Comparison of ENCODE assay signal across 2 cellular contexts in genomic region chr19:10898633-10899032, GRCh38.
TF ChIP-seq lines count a peak whose summit lies in the region.

No MANE protein-coding gene starts in this region.

TF ChIP-seq in HEK293, 187 proteins besides CTCF, POLR2A, EP300 and RAD21:
- peak; percentile 64 for TF ChIP-seq ZBTB20 (tag by site-specific recombination; IDR thresholded peaks at IDR 0.05)
- TF ChIP-seq ZNF837 (tag by site-specific recombination; IDR thresholded peaks at IDR 0.05), result no peak
- no peak for TF ChIP-seq ZNF248 (tag by site-specific recombination; IDR thresholded peaks at IDR 0.05)
- peak; percentile 72 for TF ChIP-seq ZNF341 (tag by site-specific recombination; IDR thresholded peaks at IDR 0.05; ENCODE audit: low read depth)

TF ChIP-seq in GM12878, 131 proteins besides CTCF, POLR2A, EP300 and RAD21:
- TF ChIP-seq NBN (IDR thresholded peaks at IDR 0.05) (no peak), SP1 (IDR thresholded peaks at IDR 0.05; ENCODE audit: low read depth, low read length) (no peak), NFYA (IDR thresholded peaks at IDR 0.05; ENCODE audit: borderline replicate concordance, low read depth, low read length) (no peak), PKNOX1 (IDR thresholded peaks at IDR 0.05) (no peak), FOXK2 (IDR thresholded peaks at IDR 0.05) (no peak), KDM1A (IDR thresholded peaks at IDR 0.05; ENCODE audit: borderline replicate concordance) (no peak), CBX3 (IDR thresholded peaks at IDR 0.05; ENCODE audit: borderline replicate concordance, low read depth) (no peak), RBBP5 (conservative IDR thresholded peaks at IDR 0.05) (no peak), FOXM1 (IDR thresholded peaks at IDR 0.05; ENCODE audit: low read depth, low read length) (no peak)
- TF ChIP-seq, protein P1, sequence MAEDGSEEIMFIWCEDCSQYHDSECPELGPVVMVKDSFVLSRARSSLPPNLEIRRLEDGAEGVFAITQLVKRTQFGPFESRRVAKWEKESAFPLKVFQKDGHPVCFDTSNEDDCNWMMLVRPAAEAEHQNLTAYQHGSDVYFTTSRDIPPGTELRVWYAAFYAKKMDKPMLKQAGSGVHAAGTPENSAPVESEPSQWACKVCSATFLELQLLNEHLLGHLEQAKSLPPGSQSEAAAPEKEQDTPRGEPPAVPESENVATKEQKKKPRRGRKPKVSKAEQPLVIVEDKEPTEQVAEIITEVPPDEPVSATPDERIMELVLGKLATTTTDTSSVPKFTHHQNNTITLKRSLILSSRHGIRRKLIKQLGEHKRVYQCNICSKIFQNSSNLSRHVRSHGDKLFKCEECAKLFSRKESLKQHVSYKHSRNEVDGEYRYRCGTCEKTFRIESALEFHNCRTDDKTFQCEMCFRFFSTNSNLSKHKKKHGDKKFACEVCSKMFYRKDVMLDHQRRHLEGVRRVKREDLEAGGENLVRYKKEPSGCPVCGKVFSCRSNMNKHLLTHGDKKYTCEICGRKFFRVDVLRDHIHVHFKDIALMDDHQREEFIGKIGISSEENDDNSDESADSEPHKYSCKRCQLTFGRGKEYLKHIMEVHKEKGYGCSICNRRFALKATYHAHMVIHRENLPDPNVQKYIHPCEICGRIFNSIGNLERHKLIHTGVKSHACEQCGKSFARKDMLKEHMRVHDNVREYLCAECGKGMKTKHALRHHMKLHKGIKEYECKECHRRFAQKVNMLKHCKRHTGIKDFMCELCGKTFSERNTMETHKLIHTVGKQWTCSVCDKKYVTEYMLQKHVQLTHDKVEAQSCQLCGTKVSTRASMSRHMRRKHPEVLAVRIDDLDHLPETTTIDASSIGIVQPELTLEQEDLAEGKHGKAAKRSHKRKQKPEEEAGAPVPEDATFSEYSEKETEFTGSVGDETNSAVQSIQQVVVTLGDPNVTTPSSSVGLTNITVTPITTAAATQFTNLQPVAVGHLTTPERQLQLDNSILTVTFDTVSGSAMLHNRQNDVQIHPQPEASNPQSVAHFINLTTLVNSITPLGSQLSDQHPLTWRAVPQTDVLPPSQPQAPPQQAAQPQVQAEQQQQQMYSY (CRISPR knock-in tag; IDR thresholded peaks at IDR 0.05), result no peak
- TF ChIP-seq, protein P2, sequence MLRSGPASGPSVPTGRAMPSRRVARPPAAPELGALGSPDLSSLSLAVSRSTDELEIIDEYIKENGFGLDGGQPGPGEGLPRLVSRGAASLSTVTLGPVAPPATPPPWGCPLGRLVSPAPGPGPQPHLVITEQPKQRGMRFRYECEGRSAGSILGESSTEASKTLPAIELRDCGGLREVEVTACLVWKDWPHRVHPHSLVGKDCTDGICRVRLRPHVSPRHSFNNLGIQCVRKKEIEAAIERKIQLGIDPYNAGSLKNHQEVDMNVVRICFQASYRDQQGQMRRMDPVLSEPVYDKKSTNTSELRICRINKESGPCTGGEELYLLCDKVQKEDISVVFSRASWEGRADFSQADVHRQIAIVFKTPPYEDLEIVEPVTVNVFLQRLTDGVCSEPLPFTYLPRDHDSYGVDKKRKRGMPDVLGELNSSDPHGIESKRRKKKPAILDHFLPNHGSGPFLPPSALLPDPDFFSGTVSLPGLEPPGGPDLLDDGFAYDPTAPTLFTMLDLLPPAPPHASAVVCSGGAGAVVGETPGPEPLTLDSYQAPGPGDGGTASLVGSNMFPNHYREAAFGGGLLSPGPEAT (IDR thresholded peaks at IDR 0.05; ENCODE audit: low read depth), result no peak
